ENCODE assay signal across 1 cellular context in genomic region chr20:31723282-31724078, GRCh38.
TF ChIP-seq lines count a peak whose summit lies in the region.

No MANE protein-coding gene starts in this region.

TF ChIP-seq in HepG2, 621 proteins besides CTCF, POLR2A, EP300 and RAD21 (continued from another document and continues in another):
- TF ChIP-seq PAXIP1 (CRISPR knock-in tag; conservative IDR thresholded peaks at IDR 0.05) = peak; percentile 86
- TF ChIP-seq MLX (CRISPR knock-in tag; IDR thresholded peaks at IDR 0.05) = peak; percentile 33
- TF ChIP-seq EZH2 (conservative IDR thresholded peaks at IDR 0.05; ENCODE audit: low read depth, low read length) = no peak
- TF ChIP-seq ZNF576 (CRISPR knock-in tag; IDR thresholded peaks at IDR 0.05) = peak; percentile 95
- TF ChIP-seq TFAP4 (IDR thresholded peaks at IDR 0.05; ENCODE audit: borderline replicate concordance, low read depth) = peak; percentile 77
- no peak for TF ChIP-seq SSRP1 (CRISPR knock-in tag; IDR thresholded peaks at IDR 0.05)
- TF ChIP-seq CAMTA2 (CRISPR knock-in tag; IDR thresholded peaks at IDR 0.05; ENCODE audit: borderline replicate concordance) = peak; percentile 98
- peak; percentile 51 for TF ChIP-seq ZNF354B (CRISPR knock-in tag; IDR thresholded peaks at IDR 0.05)
- TF ChIP-seq TFE3 (CRISPR knock-in tag; IDR thresholded peaks at IDR 0.05) = peak; percentile 66; the same call in 1 of the 2 replicates
- TF ChIP-seq SNAPC5 (CRISPR knock-in tag; IDR thresholded peaks at IDR 0.05; ENCODE audit: borderline replicate concordance) = peak; percentile 75; the same call in 1 of the 2 replicates
- TF ChIP-seq TBP (CRISPR knock-in tag; IDR thresholded peaks at IDR 0.05) = 0 out of 2 replicates have a peak, but pooled peaks have one; percentile 66
- TF ChIP-seq FOXK2 (IDR thresholded peaks at IDR 0.05) = 0 out of 2 replicates have a peak, but pooled peaks have one; percentile 38
- no peak for TF ChIP-seq MBNL3 (CRISPR knock-in tag; conservative IDR thresholded peaks at IDR 0.05)
- TF ChIP-seq SAP130 (CRISPR knock-in tag; IDR thresholded peaks at IDR 0.05; ENCODE audit: low read depth) = peak; percentile 80
- TF ChIP-seq MXD3 (CRISPR knock-in tag; IDR thresholded peaks at IDR 0.05) = peak; percentile 90
- peak; percentile 83 for TF ChIP-seq NR2C2 (CRISPR knock-in tag; IDR thresholded peaks at IDR 0.05; ENCODE audit: borderline replicate concordance)
- TF ChIP-seq ZNF782 (CRISPR knock-in tag; IDR thresholded peaks at IDR 0.05; ENCODE audit: borderline replicate concordance) = no peak; the same call in 1 of the 2 replicates
- TF ChIP-seq ZNF512 (CRISPR knock-in tag; IDR thresholded peaks at IDR 0.05) = 0 out of 2 replicates have a peak, but pooled peaks have one; percentile 67
- no peak for TF ChIP-seq ZNF775 (CRISPR knock-in tag; IDR thresholded peaks at IDR 0.05; ENCODE audit: borderline replicate concordance)
- TF ChIP-seq FUBP1 (CRISPR knock-in tag; IDR thresholded peaks at IDR 0.05; ENCODE audit: borderline replicate concordance) = no peak; the same call in 1 of the 2 replicates
- TF ChIP-seq ZNF326 (CRISPR knock-in tag; IDR thresholded peaks at IDR 0.05; ENCODE audit: borderline replicate concordance) = no peak
- peak; percentile 94 for TF ChIP-seq MEIS1 (CRISPR knock-in tag; IDR thresholded peaks at IDR 0.05; ENCODE audit: borderline replicate concordance)
- TF ChIP-seq NR2F2 (IDR thresholded peaks at IDR 0.05; ENCODE audit: borderline replicate concordance, low read depth) = peak; percentile 11; the same call in 1 of the 2 replicates
- peak; percentile 100 for TF ChIP-seq NFYC (CRISPR knock-in tag; IDR thresholded peaks at IDR 0.05)
- peak; percentile 97 for TF ChIP-seq ZGPAT (CRISPR knock-in tag; IDR thresholded peaks at IDR 0.05)
- peak; percentile 96 for TF ChIP-seq KAT8 (CRISPR knock-in tag; IDR thresholded peaks at IDR 0.05)
- TF ChIP-seq MIER2 (CRISPR knock-in tag; IDR thresholded peaks at IDR 0.05) = peak; percentile 47; the same call in 1 of the 2 replicates
- no peak for TF ChIP-seq ZNF570 (CRISPR knock-in tag; IDR thresholded peaks at IDR 0.05; ENCODE audit: borderline replicate concordance)
- peak; percentile 91; the same call in 1 of the 2 replicates for TF ChIP-seq ZSCAN5A (CRISPR knock-in tag; IDR thresholded peaks at IDR 0.05; ENCODE audit: borderline replicate concordance)
- TF ChIP-seq ZNF598 (CRISPR knock-in tag; IDR thresholded peaks at IDR 0.05; ENCODE audit: borderline replicate concordance) = 0 out of 2 replicates have a peak, but pooled peaks have one; percentile 16
- peak; percentile 76 for TF ChIP-seq IRF2 (CRISPR knock-in tag; IDR thresholded peaks at IDR 0.05)
- no peak for TF ChIP-seq SMARCC2 (IDR thresholded peaks at IDR 0.05)
